15 cellular contexts compared by ENCODE assay signal in the genomic region with DNA sequence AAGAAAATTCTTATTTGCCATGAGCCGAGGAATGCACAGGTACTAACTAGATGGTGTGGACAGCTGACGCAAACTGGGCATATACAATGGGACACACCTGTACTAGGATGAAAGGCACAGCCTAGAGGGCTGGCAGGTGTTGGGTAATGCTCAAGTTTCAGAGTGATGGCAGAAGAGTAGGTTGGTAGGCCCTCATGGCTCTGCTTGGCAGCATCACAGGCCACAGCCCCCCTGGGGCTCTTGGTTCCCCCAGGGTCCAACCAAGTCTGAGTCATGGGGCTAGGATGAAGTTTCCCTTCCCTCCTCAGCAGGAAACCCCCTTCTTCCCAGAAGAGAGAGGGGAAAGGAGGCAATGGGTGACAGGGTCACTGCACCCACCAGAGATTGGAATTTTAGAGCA. TPM values are rescaled to one million over a fixed set of nuclear protein-coding genes. Genes with fewer than 3 reads are reported as not detected.
DNase-seq lines count a peak whose midpoint lies in the region; ATAC-seq, FAIRE-seq and TF ChIP-seq lines count a peak whose summit lies in the region.
"Had no signal": no experiment of that assay in that cellular context is flagged by ENCODE, and none has a peak within 500 bp of the region (broad histone marks: within the 10 kb centered on the region; RNA-seq: fewer than 3 reads in every experiment).

No MANE protein-coding gene starts in this region.

- no peak overlapping the region for H3K4me3 ChIP-seq in CD4-positive, alpha-beta memory T cell (ENCODE audit: low read length in 2 of 2)
- H3K4me3 ChIP-seq in GM23338 = no peak overlapping the region
- H3K4me3 ChIP-seq in transverse colon = no peak overlapping the region
- H3K4me3 ChIP-seq in testis = no peak overlapping the region

- H3K9me3 ChIP-seq in CD4-positive, alpha-beta memory T cell (ENCODE audit: control insufficient read depth in 1 of 2, low read length in 2 of 2) = no peaks in the 10 kb centered on the region
- no peaks in the 10 kb centered on the region for H3K9me3 ChIP-seq in transverse colon
- H3K9me3 ChIP-seq in testis = no peaks in the 10 kb centered on the region
- H3K9me3 ChIP-seq: SK-N-SH had no signal

- H3K9me2 ChIP-seq in GM23338 (ENCODE audit: insufficient read depth) = no peaks in the 10 kb centered on the region
- H3K9me2 ChIP-seq: SK-N-SH had no signal

- no peak for DNase-seq in CD4-positive, alpha-beta memory T cell
- DNase-seq in GM23338 (ENCODE audit: low spot score) (no peak), natural killer cell (no peak), transverse colon (no peak), DMS79 treated with DMSO at 0.1 percent for 48 hours (lab: John Stamatoyannopoulos, UW) (no peak), testis (no peak), H54 (ENCODE audit: insufficient read length, low spot score) (no peak)
- no peak for DNase-seq in activated T-helper 2 cell treated with anti-CD3 and anti-CD28 coated beads, Interferon-gamma antibody, Interleukin-2, Interleukin-4, amounts not matched to agents 10 μg/mL and 5 μg/mL and 100 μg/mL, durations not matched to agents 14 hours and 24 hours and 36 hours (ENCODE audit: low spot score)
- DNase-seq: activated CD4-positive, alpha-beta T cell treated with anti-CD3 and anti-CD28 coated beads for 48 hours; activated naive CD8-positive, alpha-beta T cell treated with anti-CD3 and anti-CD28 coated beads, Interleukin-2, amount 10 ng/mL, durations not matched to agents 7 days and 5 days; left ventricle myocardium superior; NCI-H1105 treated with DMSO at 0.1 percent for 48 hours; occipital lobe; SK-N-SH; stimulated activated naive CD4-positive, alpha-beta T cell had no signal

- H2AFZ ChIP-seq in GM23338 = no peak overlapping the region

- POLR2A ChIA-PET in CD4-positive, alpha-beta memory T cell (lab: Charles Lee; ENCODE audit: partially characterized antibody) = no interaction called here

- H3K36me3 ChIP-seq in CD4-positive, alpha-beta memory T cell (ENCODE audit: insufficient read depth, low read length) = no peaks in the 10 kb centered on the region
- no peaks in the 10 kb centered on the region for H3K36me3 ChIP-seq in GM23338 (ENCODE audit: insufficient read depth)
- no peaks in the 10 kb centered on the region for H3K36me3 ChIP-seq in transverse colon
- H3K36me3 ChIP-seq in testis (ENCODE audit: low read depth, missing control alignments) = no peaks in the 10 kb centered on the region

- no peak for FAIRE-seq in H54 (lab: Jason Lieb, UNC)

- H3K27me3 ChIP-seq in CD4-positive, alpha-beta memory T cell (ENCODE audit: insufficient read depth, low read length) = no peaks in the 10 kb centered on the region
- H3K27me3 ChIP-seq in GM23338 (ENCODE audit: insufficient read depth) (no peaks in the 10 kb centered on the region), transverse colon (no peaks in the 10 kb centered on the region), testis (no peaks in the 10 kb centered on the region)

- no peak for TF ChIP-seq EP300 in transverse colon (IDR thresholded peaks at IDR 0.05; ENCODE audit: low read depth)

- no peak overlapping the region for H3K4me2 ChIP-seq in GM23338
- H3K4me2 ChIP-seq: SK-N-SH had no signal

- WGBS in transverse colon (ENCODE audit: low coverage in 1 of 2), 2 donors = 92 to 100% methylated on average over 2 of the region's 2 CpGs
- WGBS in testis, 2 donors = 95 to 100% methylated on average over 2 of the region's 2 CpGs

- H3K9me3 Mint-ChIP-seq in CD4-positive, alpha-beta memory T cell = no peaks in the 10 kb centered on the region
- no peaks in the 10 kb centered on the region for H3K9me3 Mint-ChIP-seq in GM23338
- H3K9me3 Mint-ChIP-seq in activated T-helper 2 cell treated with anti-CD3 and anti-CD28 coated beads, Interferon-gamma antibody, Interleukin-2, Interleukin-4, amounts not matched to agents 10 μg/mL and 5 μg/mL and 100 μg/mL, durations not matched to agents 14 hours and 24 hours and 36 hours = no peaks in the 10 kb centered on the region
- no peaks in the 10 kb centered on the region for H3K9me3 Mint-ChIP-seq in natural killer cell
- H3K9me3 Mint-ChIP-seq: activated naive CD8-positive, alpha-beta T cell treated with anti-CD3 and anti-CD28 coated beads, Interleukin-2, amount 10 ng/mL, durations not matched to agents 7 days and 5 days had no signal

- in situ Hi-C loops in transverse colon (cut with MboI; ENCODE audit: low pct_ligation_motif_present in 1 of 4, low pct_unique_long_range_greater_than_20kb in 1 of 4, low sequenced_read_pairs in 3 of 4) = no loop called here

- H3K4me1 ChIP-seq in CD4-positive, alpha-beta memory T cell (ENCODE audit: insufficient read depth, low read length) = peaks cover 34% of the 10 kb centered on the region
- H3K4me1 ChIP-seq in GM23338 (ENCODE audit: insufficient read depth) (peaks cover 19% of the 10 kb centered on the region), transverse colon (peaks cover 13 to 43% (median 31%) of the 10 kb centered on the region in 4 donors), testis (no peaks in the 10 kb centered on the region)

- no peak overlapping the region for H3K27ac ChIP-seq in CD4-positive, alpha-beta memory T cell (ENCODE audit: low read depth, low read length)
- H3K27ac ChIP-seq in GM23338 (ENCODE audit: low read depth) = no peak overlapping the region
- H3K27ac ChIP-seq in transverse colon = no peak overlapping the region
- H3K27ac ChIP-seq in testis = no peak overlapping the region

- TF ChIP-seq POLR2A in transverse colon (IDR thresholded peaks at IDR 0.05) (no peak), testis (IDR thresholded peaks at IDR 0.05) (no peak), H54 (IDR thresholded peaks at IDR 0.05; ENCODE audit: low read depth, low read length) (no peak)

- H3K4me3 Mint-ChIP-seq in CD4-positive, alpha-beta memory T cell = no peak overlapping the region
- H3K4me3 Mint-ChIP-seq in GM23338 (no peak overlapping the region), natural killer cell (no peak overlapping the region)
- H3K4me3 Mint-ChIP-seq in activated T-helper 2 cell treated with anti-CD3 and anti-CD28 coated beads, Interferon-gamma antibody, Interleukin-2, Interleukin-4, amounts not matched to agents 10 μg/mL and 5 μg/mL and 100 μg/mL, durations not matched to agents 14 hours and 24 hours and 36 hours (ENCODE audit: low read depth) = no peak overlapping the region
- H3K4me3 Mint-ChIP-seq: activated naive CD8-positive, alpha-beta T cell treated with anti-CD3 and anti-CD28 coated beads, Interleukin-2, amount 10 ng/mL, durations not matched to agents 7 days and 5 days had no signal

- H4K20me1 ChIP-seq in GM23338 (replicated peaks; ENCODE audit: insufficient read depth) = peaks cover 5% of the 10 kb centered on the region; the same call in 1 of the 2 replicates

- TF ChIP-seq CTCF in GM23338 (conservative IDR thresholded peaks at IDR 0.05; ENCODE audit: low read depth in 2 of 2) (no peak), natural killer cell (IDR thresholded peaks at IDR 0.05) (no peak), transverse colon (IDR thresholded peaks at IDR 0.05) (no peak), testis (IDR thresholded peaks at IDR 0.05) (no peak)

- H3K4me1 Mint-ChIP-seq in CD4-positive, alpha-beta memory T cell = peaks cover 41 to 68% (median 53%) of the 10 kb centered on the region in 4 donors
- peaks cover 28% of the 10 kb centered on the region for H3K4me1 Mint-ChIP-seq in GM23338
- H3K4me1 Mint-ChIP-seq in activated T-helper 2 cell treated with anti-CD3 and anti-CD28 coated beads, Interferon-gamma antibody, Interleukin-2, Interleukin-4, amounts not matched to agents 10 μg/mL and 5 μg/mL and 100 μg/mL, durations not matched to agents 14 hours and 24 hours and 36 hours (ENCODE audit: low read depth) = peaks cover 36% of the 10 kb centered on the region
- peaks cover 57 to 66% of the 10 kb centered on the region in 2 donors for H3K4me1 Mint-ChIP-seq in natural killer cell

- ATAC-seq in GM23338 = no peak
- ATAC-seq in natural killer cell = no peak
- ATAC-seq: left ventricle myocardium superior had no signal

- H3F3A ChIP-seq in GM23338 (replicated peaks; ENCODE audit: low read depth) = no peaks in the 10 kb centered on the region; the same call in 1 of the 2 replicates

- H3K79me2 ChIP-seq in GM23338 (replicated peaks; ENCODE audit: insufficient read depth) = peaks cover 97% of the 10 kb centered on the region

- intact Hi-C loops in CD4-positive, alpha-beta memory T cell (cut with micrococcal nuclease) = no loop called here
- intact Hi-C loops in activated T-helper 2 cell treated with anti-CD3 and anti-CD28 coated beads, Interferon-gamma antibody, Interleukin-2, Interleukin-4, amounts not matched to agents 10 μg/mL and 5 μg/mL and 100 μg/mL, durations not matched to agents 14 hours and 24 hours and 36 hours (cut with micrococcal nuclease) = no loop called here
- intact Hi-C loops in natural killer cell (cut with micrococcal nuclease) = no loop called here
- intact Hi-C loops in transverse colon (cut with DNase I; ENCODE audit: low total_unique reads) = loop anchor here (10.0 kb wide), 1 partner anchor 62 kb away; no protein-coding TSS in a partner anchor
- intact Hi-C loops in testis (cut with DNase I; ENCODE audit: low total_unique reads) = loop anchor here (10.0 kb wide), 1 partner anchor 48 kb away; no protein-coding TSS in a partner anchor

- CTCF ChIA-PET in CD4-positive, alpha-beta memory T cell (lab: Charles Lee; ENCODE audit: partially characterized antibody) = interaction anchor here (1.7 kb wide), 1 partner anchor 21 kb away, joined by 3 read pairs; no protein-coding TSS in a partner anchor

- H3K27ac Mint-ChIP-seq in CD4-positive, alpha-beta memory T cell = peak overlapping the region in 4 of 7 donors; percentile 30 to 65 (median 39)
- H3K27ac Mint-ChIP-seq in GM23338 (peak overlapping the region; percentile 65; the same call in 1 of the 2 replicates), natural killer cell (peak overlapping the region; percentile 82 to 83)
- H3K27ac Mint-ChIP-seq in activated T-helper 2 cell treated with anti-CD3 and anti-CD28 coated beads, Interferon-gamma antibody, Interleukin-2, Interleukin-4, amounts not matched to agents 10 μg/mL and 5 μg/mL and 100 μg/mL, durations not matched to agents 14 hours and 24 hours and 36 hours = peak overlapping the region; percentile 38

- no peaks in the 10 kb centered on the region for H3K27me3 Mint-ChIP-seq in CD4-positive, alpha-beta memory T cell
- peaks cover 6% of the 10 kb centered on the region for H3K27me3 Mint-ChIP-seq in GM23338 (ENCODE audit: insufficient read depth, low read depth, poor library complexity)
- H3K27me3 Mint-ChIP-seq in activated T-helper 2 cell treated with anti-CD3 and anti-CD28 coated beads, Interferon-gamma antibody, Interleukin-2, Interleukin-4, amounts not matched to agents 10 μg/mL and 5 μg/mL and 100 μg/mL, durations not matched to agents 14 hours and 24 hours and 36 hours (ENCODE audit: low read depth) = no peaks in the 10 kb centered on the region
- no peaks in the 10 kb centered on the region for H3K27me3 Mint-ChIP-seq in natural killer cell (ENCODE audit: low read depth in 2 of 2)
- H3K27me3 Mint-ChIP-seq: activated naive CD8-positive, alpha-beta T cell treated with anti-CD3 and anti-CD28 coated beads, Interleukin-2, amount 10 ng/mL, durations not matched to agents 7 days and 5 days had no signal

- peaks cover 0 to 27% of the 10 kb centered on the region in 2 donors for H3K36me3 Mint-ChIP-seq in CD4-positive, alpha-beta memory T cell
- H3K36me3 Mint-ChIP-seq in GM23338 (ENCODE audit: low read depth) (no peaks in the 10 kb centered on the region), natural killer cell (no peaks in the 10 kb centered on the region)
- peaks cover 40% of the 10 kb centered on the region for H3K36me3 Mint-ChIP-seq in activated T-helper 2 cell treated with anti-CD3 and anti-CD28 coated beads, Interferon-gamma antibody, Interleukin-2, Interleukin-4, amounts not matched to agents 10 μg/mL and 5 μg/mL and 100 μg/mL, durations not matched to agents 14 hours and 24 hours and 36 hours (ENCODE audit: low read depth)

RNA-seq across cellular contexts. Expression of a gene that starts 35.2 kb away (rescaled TPM):
- 10 to 100 TPM; 80.8 to 87.8 TPM for total RNA-seq in CD4-positive, alpha-beta memory T cell
- polyA plus RNA-seq in CD4-positive, alpha-beta memory T cell = 10 to 100 TPM in 1 of 2 donors, 1 to 10 TPM in 1; 2.4 to 44.0 TPM
- 28.5 and 43.6 TPM in 2 replicates for total RNA-seq in GM23338 (2014; rRNA removed; shearing (Covaris generic))
- 11.4 and 14.9 TPM in 2 replicates for polyA plus RNA-seq in GM23338 (2016; fragmentation: Nextera tagmentation; extraction: Ambion mirVana)
- 75.0 and 75.9 TPM in 2 replicates for total RNA-seq in activated T-helper 2 cell treated with anti-CD3 and anti-CD28 coated beads, Interferon-gamma antibody, Interleukin-2, Interleukin-4, amounts not matched to agents 10 μg/mL and 5 μg/mL and 100 μg/mL, durations not matched to agents 14 hours and 24 hours and 36 hours
- 100 to 1,000 TPM in 2 of 3 donors, 10 to 100 TPM in 1; 98.1 to 114 (median 105) TPM for total RNA-seq in natural killer cell
- total RNA-seq in transverse colon = 10 to 100 TPM; 28.4 to 81.9 (median 42.6) TPM
- 10 to 100 TPM; 53.2 to 60.6 TPM for total RNA-seq in testis
- 54.8 TPM for polyA plus RNA-seq in testis (ENCODE audit: insufficient read depth, low read depth, low replicate concordance)

Comparison
In these comparisons a context has a peak if more than half of its experiments do, and no peak if none do; other contexts are left out.
1. intact Hi-C loops: an anchor here in transverse colon (10.0 kb wide) and testis (10.0 kb wide); none called in CD4-positive, alpha-beta memory T cell, activated T-helper 2 cell treated with anti-CD3 and anti-CD28 coated beads, Interferon-gamma antibody, Interleukin-2, Interleukin-4, amounts not matched to agents 10 μg/mL and 5 μg/mL and 100 μg/mL, durations not matched to agents 14 hours and 24 hours and 36 hours and natural killer cell.